ENCODE assay signal across 31 cellular contexts in the genomic region with DNA sequence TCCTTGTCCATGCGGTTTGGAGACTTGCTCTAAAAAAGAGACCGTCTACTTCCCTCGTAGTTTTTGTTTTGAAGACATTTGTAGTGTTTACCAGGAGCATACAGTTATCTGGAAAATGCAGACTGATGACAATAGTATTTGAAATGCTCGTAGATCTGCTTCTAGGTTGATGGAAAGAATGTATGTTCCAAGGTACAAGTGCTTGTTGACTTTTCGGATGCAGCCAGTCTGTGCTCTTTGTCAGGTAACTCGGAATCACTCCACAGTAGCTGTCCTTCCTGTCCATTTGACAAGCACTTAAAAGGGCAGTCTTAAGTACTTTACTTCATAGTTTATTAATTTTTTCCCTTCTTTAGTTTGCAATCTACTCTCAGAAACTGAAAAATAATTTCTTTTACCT.
"Had no signal": no experiment of that assay in that cellular context is flagged by ENCODE, and none has a peak within 500 bp of the region (broad histone marks: within the 10 kb centered on the region; RNA-seq: fewer than 3 reads in every experiment).

No MANE protein-coding gene starts in this region.

- H3K27me3 ChIP-seq: adrenal gland, body of pancreas, cardiac muscle cell, colonic mucosa, esophagus squamous epithelium, gastroesophageal sphincter had no signal

- H3K4me1 ChIP-seq: adrenal gland, body of pancreas, colonic mucosa, esophagus squamous epithelium, gastroesophageal sphincter had no signal

- FAIRE-seq: endothelial cell of umbilical vein had no signal

- ATAC-seq: activated CD4-positive, CD25-positive, alpha-beta regulatory T cell treated with anti-CD3 and anti-CD28 coated beads, Interleukin-2, amount 50 U/mL, for 24 hours; activated CD8-positive, alpha-beta memory T cell treated with anti-CD3 and anti-CD28 coated beads, Interleukin-2, amount 10 ng/mL, durations not matched to agents 7 days and 5 days; activated CD8-positive, alpha-beta T cell treated with anti-CD3 and anti-CD28 coated beads, Interleukin-2, amount 10 ng/mL, durations not matched to agents 7 days and 5 days; activated naive CD8-positive, alpha-beta T cell treated with anti-CD3 and anti-CD28 coated beads, Interleukin-2, amount 50 U/mL, for 24 hours; body of pancreas; gastroesophageal sphincter; T-helper 17 cell had no signal

- DNase-seq: activated B cell treated with CpG ODN at 0.5 μM for 24 hours; activated CD4-positive, alpha-beta memory T cell treated with anti-CD3 and anti-CD28 coated beads for 36 hours; activated CD4-positive, alpha-beta T cell treated with anti-CD3 and anti-CD28 coated beads, Interleukin-2, amount 10 ng/mL, durations not matched to agents 24 days and 14 days; activated CD8-positive, alpha-beta memory T cell treated with anti-CD3 and anti-CD28 coated beads, Interleukin-2, amount 10 ng/mL, durations not matched to agents 7 days and 5 days; activated CD8-positive, alpha-beta memory T cell treated with anti-CD3 and anti-CD28 coated beads, Interleukin-2, amount 50 U/mL, for 4 hours; activated CD8-positive, alpha-beta T cell treated with anti-CD3 and anti-CD28 coated beads, Interleukin-2, amount 10 ng/mL, durations not matched to agents 7 days and 5 days; activated effector memory CD4-positive, alpha-beta T cell treated with anti-CD3 and anti-CD28 coated beads, Interleukin-2, amount 50 U/mL, for 16 hours; activated naive CD4-positive, alpha-beta T cell treated with anti-CD3 and anti-CD28 coated beads for 36 hours; activated naive CD8-positive, alpha-beta T cell treated with anti-CD3 and anti-CD28 coated beads for 36 hours; activated naive CD8-positive, alpha-beta T cell treated with anti-CD3 and anti-CD28 coated beads, Interleukin-2, amount 50 U/mL, for 24 hours; activated T-cell treated with anti-CD3 and anti-CD28 coated beads, Interleukin-2, amount 50 U/mL, for 1 hour; activated T-cell treated with anti-CD3 and anti-CD28 coated beads, Interleukin-2, amount 50 U/mL, for 48 hours; adrenal gland; amygdala; aorta; body of pancreas; central memory CD4-positive, alpha-beta T cell; cerebellar nuclear complex; colonic mucosa; effector CD8-positive, alpha-beta T cell; esophagus squamous epithelium; foreskin melanocyte; T-helper 1 cell; T-helper 17 cell; T1000; WERI-Rb-1 had no signal

- H3K27ac ChIP-seq: adrenal gland, body of pancreas, cardiac muscle cell, colonic mucosa, epithelial cell of prostate, esophagus squamous epithelium, gastroesophageal sphincter, WERI-Rb-1 had no signal

- H3K36me3 ChIP-seq: adrenal gland, cardiac muscle cell, colonic mucosa, esophagus squamous epithelium, gastroesophageal sphincter, WERI-Rb-1 had no signal

- H3K9me3 ChIP-seq: adrenal gland, body of pancreas, colonic mucosa, esophagus squamous epithelium, gastroesophageal sphincter had no signal

- H3K4me3 ChIP-seq: adrenal gland, body of pancreas, cardiac muscle cell, colonic mucosa, esophagus squamous epithelium, gastroesophageal sphincter had no signal
